In genomic region chr14:89955418-89956293, GRCh38 we compare ENCODE assay signal across 8 cellular contexts. TPM values are rescaled to one million over a fixed set of nuclear protein-coding genes. Genes with fewer than 3 reads are reported as not detected.
A peak's percentile ranks its signal among the peaks of the same experiment; 100 is the strongest.
DNase-seq lines count a peak whose midpoint lies in the region; ATAC-seq and TF ChIP-seq lines count a peak whose summit lies in the region.

TSS of gene TDP1 (plus strand) at chr14:89955927. CDS start at chr14:89963115, 7,188 bp downstream.

- intact Hi-C loops in PC-3 (cut with micrococcal nuclease) = loop anchor here (5.0 kb wide), 1 partner anchor 1393 kb away; the partner anchor contains the start of gene ZC3H14

- no TSS peak for BruUV-seq in PC-3 (replicated peaks; lab: Mats Ljungman, UMichigan)

- H3K4me3 ChIP-seq in PC-3 (ENCODE audit: low read length) (peak within 1 kb of the TSS; percentile 81), epithelial cell of proximal tubule (ENCODE audit: low read depth, low read length) (peak within 1 kb of the TSS; percentile 82), mucosa of stomach (ENCODE audit: low read length) (peak within 1 kb of the TSS; percentile 76)

- no peaks in the 10 kb centered on the region for H3F3A ChIP-seq in PC-3 (ENCODE audit: low read length, unreplicated experiment)

- H3K27me3 ChIP-seq in PC-3 (ENCODE audit: low read length) (no peaks in the 10 kb centered on the region), mucosa of stomach (ENCODE audit: control insufficient read depth, insufficient read depth, low read length) (no peaks in the 10 kb centered on the region)

- POLR2A ChIA-PET in PC-3 (lab: Charles Lee; ENCODE audit: unreplicated experiment) = interaction anchor here (0.6 to 1.0 kb wide), 4 partner anchors 36 to 1132 kb away, joined by 3 to 10 read pairs (median 3); no protein-coding TSS in a partner anchor

- peak within 1 kb of the TSS; percentile 98 for H3K4me2 ChIP-seq in PC-3 (ENCODE audit: low read length)

- ATAC-seq in GM21576 (IDR thresholded peaks at IDR 0.05; ENCODE audit: unreplicated experiment) = peak; percentile 51
- peak; percentile 66 for ATAC-seq in PC-3

- H3K9me3 ChIP-seq in PC-3 (ENCODE audit: low read length) (no peaks in the 10 kb centered on the region), mucosa of stomach (ENCODE audit: control insufficient read depth, low read length) (no peaks in the 10 kb centered on the region)

- CTCF ChIA-PET in PC-3 (lab: Charles Lee) = interaction anchor here (0.7 to 1.5 kb wide), 2 partner anchors 16 to 150 kb away, joined by 4 read pairs; no protein-coding TSS in a partner anchor

- H3K9ac ChIP-seq in PC-3 (ENCODE audit: low read length) = peak within 1 kb of the TSS; percentile 96
- H3K9ac ChIP-seq in mucosa of stomach (ENCODE audit: low read length) = peak within 1 kb of the TSS; percentile 77

- H3K9me2 ChIP-seq in PC-3 (replicated peaks; ENCODE audit: low read length) = no peaks in the 10 kb centered on the region

- peaks cover 11% of the 10 kb centered on the region; the same call in 1 of the 2 replicates for H4K20me1 ChIP-seq in PC-3 (ENCODE audit: low read length)

- H2AFZ ChIP-seq in PC-3 (ENCODE audit: low read length) = peak within 1 kb of the TSS; percentile 97

- peaks cover 55% of the 10 kb centered on the region for H3K79me2 ChIP-seq in PC-3 (ENCODE audit: low read length)

- no peak for TF ChIP-seq EP300 in Ishikawa (IDR thresholded peaks at IDR 0.05; ENCODE audit: borderline replicate concordance)

- H3K36me3 ChIP-seq in PC-3 (ENCODE audit: low read depth, low read length) (peaks cover 25% of the 10 kb centered on the region), mucosa of stomach (ENCODE audit: control insufficient read depth, insufficient read depth, low read length) (no peaks in the 10 kb centered on the region)

- TF ChIP-seq CTCF in PC-3 (conservative IDR thresholded peaks at IDR 0.05; ENCODE audit: low read depth, low read length) (no peak; the same call in 1 of the 2 replicates), epithelial cell of proximal tubule (conservative IDR thresholded peaks at IDR 0.05; ENCODE audit: low read depth, low read length) (peak; percentile 5)

- H3K4me1 ChIP-seq in PC-3 (ENCODE audit: insufficient read depth, low read length) = peaks cover 20% of the 10 kb centered on the region
- peaks cover 14% of the 10 kb centered on the region for H3K4me1 ChIP-seq in mucosa of stomach (ENCODE audit: control insufficient read depth, insufficient read depth, low read length)

- DNase-seq in DMS153 (lab: John Stamatoyannopoulos, UW) (peak; percentile 94), PC-3 (peak; percentile 96), epithelial cell of proximal tubule (ENCODE audit: low read depth) (peak; percentile 61)
- peak; percentile 96 for DNase-seq in activated T-cell treated with anti-CD3 and anti-CD28 coated beads, Interleukin-2, amount 50 U/mL, for 1 hour
- peak; percentile 91 to 92 for DNase-seq in stimulated activated CD8-positive, alpha-beta memory T cell treated with anti-CD3 and anti-CD28 coated beads, Interleukin-7, amount 100 ng/mL, for 1 hour (ENCODE audit: low read depth in 2 of 2)

- no peak for TF ChIP-seq RAD21 in Ishikawa (IDR thresholded peaks at IDR 0.05; ENCODE audit: low read depth)

- H3K27ac ChIP-seq in PC-3 (ENCODE audit: low read length) = peak within 1 kb of the TSS; percentile 81

TF ChIP-seq in Ishikawa, 13 proteins besides CTCF, POLR2A, EP300 and RAD21:
- TF ChIP-seq REST (IDR thresholded peaks at IDR 0.05; ENCODE audit: low read depth) = no peak
- 0 out of 2 replicates have a peak, but pooled peaks have one; percentile 18 for TF ChIP-seq MAX (IDR thresholded peaks at IDR 0.05)
- TF ChIP-seq EGR1 (IDR thresholded peaks at IDR 0.05) = no peak
- TF ChIP-seq TAF1 (IDR thresholded peaks at IDR 0.05; ENCODE audit: low read depth) = peak; percentile 73; the same call in 1 of the 2 replicates
- TF ChIP-seq YY1 (IDR thresholded peaks at IDR 0.05; ENCODE audit: low read depth) = no peak
- TF ChIP-seq CEBPB (IDR thresholded peaks at IDR 0.05) = no peak

RNA-seq across cellular contexts. Expression of gene TDP1, which starts in this region (rescaled TPM):
- total RNA-seq in PC-3 (2014; rRNA removed) = 42.9 and 51.4 TPM in 2 replicates
- total RNA-seq in epithelial cell of proximal tubule = 40.2 and 66.4 TPM in 2 replicates

Comparison
In these comparisons a context has a peak if more than half of its experiments do, and no peak if none do; other contexts are left out.
1. Peak in every context shown above with its lines: DNase-seq, ATAC-seq, H3K4me3 ChIP-seq and H3K27ac ChIP-seq.